Comparison of ENCODE assay signal across 27 cellular contexts in genomic region chr5:122222580-122222979, GRCh38.
"Had no signal": no experiment of that assay in that cellular context is flagged by ENCODE, and none has a peak within 500 bp of the region (broad histone marks: within the 10 kb centered on the region; RNA-seq: fewer than 3 reads in every experiment).

No MANE protein-coding gene starts in this region.

- ATAC-seq: activated CD8-positive, alpha-beta T cell treated with anti-CD3 and anti-CD28 coated beads for 36 hours; activated naive CD8-positive, alpha-beta T cell treated with anti-CD3 and anti-CD28 coated beads, Interleukin-2, amount 50 U/mL, for 24 hours had no signal

- H3K27me3 ChIP-seq: ascending aorta, breast epithelium had no signal

- H3K4me1 ChIP-seq: ascending aorta, breast epithelium had no signal

- H3K27ac ChIP-seq: ascending aorta, breast epithelium, VCaP had no signal

- H3K4me3 ChIP-seq: ascending aorta, breast epithelium had no signal

- H3K36me3 ChIP-seq: ascending aorta, breast epithelium had no signal

- DNase-seq: activated B cell treated with CpG ODN at 0.5 μM for 24 hours; activated CD4-positive, alpha-beta memory T cell treated with anti-CD3 and anti-CD28 coated beads for 36 hours; activated CD4-positive, alpha-beta T cell treated with anti-CD3 and anti-CD28 coated beads for 4 hours; activated CD4-positive, alpha-beta T cell treated with anti-CD3 and anti-CD28 coated beads, Interleukin-2, amount 10 ng/mL, durations not matched to agents 24 days and 14 days; activated CD4-positive, alpha-beta T cell treated with anti-CD3 and anti-CD28 coated beads, Interleukin-2, amount 50 U/mL, for 1 hour; activated CD4-positive, alpha-beta T cell treated with anti-CD3 and anti-CD28 coated beads, Interleukin-2, amount 50 U/mL, for 4 hours; activated CD4-positive, CD25-positive, alpha-beta regulatory T cell treated with anti-CD3 and anti-CD28 coated beads, Interleukin-2, amount 50 U/mL, for 72 hours; activated CD8-positive, alpha-beta memory T cell treated with anti-CD3 and anti-CD28 coated beads, Interleukin-2, amount 50 U/mL, for 4 hours; activated CD8-positive, alpha-beta T cell treated with anti-CD3 and anti-CD28 coated beads for 36 hours; activated effector memory CD4-positive, alpha-beta T cell treated with Interleukin-2 at 50 U/mL for 16 hours; activated gamma-delta T cell; activated naive CD4-positive, alpha-beta T cell treated with anti-CD3 and anti-CD28 coated beads, Interleukin-2, amount 10 ng/mL, durations not matched to agents 7 days and 5 days; activated naive CD4-positive, alpha-beta T cell treated with Interleukin-2 at 50 U/mL for 16 hours; activated naive CD8-positive, alpha-beta T cell treated with anti-CD3 and anti-CD28 coated beads, Interleukin-2, amount 10 ng/mL, durations not matched to agents 7 days and 5 days; activated naive CD8-positive, alpha-beta T cell treated with anti-CD3 and anti-CD28 coated beads, Interleukin-2, amount 50 U/mL, for 24 hours; activated T-cell treated with anti-CD3 and anti-CD28 coated beads for 4 hours; activated T-cell treated with anti-CD3 and anti-CD28 coated beads, Interleukin-2, amount 50 U/mL, for 1 hour; activated T-cell treated with anti-CD3 and anti-CD28 coated beads, Interleukin-2, amount 50 U/mL, for 48 hours; amygdala; anterior cingulate cortex; central memory CD4-positive, alpha-beta T cell; T-helper 1 cell; T-helper 2 cell; T-helper 9 cell had no signal
